20 cellular contexts compared by ENCODE assay signal in the genomic region with DNA sequence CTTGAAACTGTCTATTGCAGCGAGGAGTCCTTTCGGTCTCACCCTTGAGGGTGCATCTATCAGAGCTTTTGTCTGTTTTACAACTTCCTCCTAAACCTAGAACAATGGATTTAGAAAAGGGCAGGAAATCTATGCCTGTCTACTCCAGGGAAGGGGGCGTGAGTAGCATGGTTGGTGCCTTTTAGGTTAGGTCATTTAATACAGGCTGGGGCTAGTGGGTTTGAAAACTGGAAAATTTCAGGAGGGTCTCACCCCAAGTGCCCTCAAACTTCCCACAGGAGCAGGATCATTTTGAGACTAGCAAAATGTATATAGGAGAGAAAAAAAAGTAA. TPM values are rescaled to one million over a fixed set of nuclear protein-coding genes. Genes with fewer than 3 reads are reported as not detected.
A peak's percentile ranks its signal among the peaks of the same experiment; 100 is the strongest.
DNase-seq lines count a peak whose midpoint lies in the region; FAIRE-seq and TF ChIP-seq lines count a peak whose summit lies in the region.
"Had no signal": no experiment of that assay in that cellular context is flagged by ENCODE, and none has a peak within 500 bp of the region (broad histone marks: within the 10 kb centered on the region; RNA-seq: fewer than 3 reads in every experiment).

No MANE protein-coding gene starts in this region.

- H3K36me3 ChIP-seq in ES-I3 (ENCODE audit: insufficient read depth, low read length) (no peaks in the 10 kb centered on the region), H1 (ENCODE audit: control insufficient read depth in 2 of 4, insufficient read depth in 4 of 4, low read length in 3 of 4) (no peaks in the 10 kb centered on the region), osteoblast (ENCODE audit: insufficient read depth, low read length) (no peaks in the 10 kb centered on the region), sigmoid colon (no peaks in the 10 kb centered on the region)
- H3K36me3 ChIP-seq: upper lobe of left lung had no signal

- no peak overlapping the region for H3K18ac ChIP-seq in H1 (ENCODE audit: extremely low read depth, low read length)

- H2AK5ac ChIP-seq in H1 (ENCODE audit: low read depth, low read length): no peak overlapping the region

- H3K27me3 ChIP-seq in H1 (replicated peaks in 1 of 4; ENCODE audit: control insufficient read depth in 3 of 4, extremely low read depth in 1 of 4, insufficient read depth in 3 of 4, low read length in 3 of 4) (no peaks in the 10 kb centered on the region; a peak in 1 of 7 replicates), osteoblast (ENCODE audit: insufficient read depth, low read length) (no peaks in the 10 kb centered on the region), sigmoid colon (no peaks in the 10 kb centered on the region)
- H3K27me3 ChIP-seq: body of pancreas, upper lobe of left lung had no signal

- H3K4me2 ChIP-seq in H1 (ENCODE audit: insufficient read depth in 1 of 2, low read depth in 2 of 2, low read length in 2 of 2) (no peak overlapping the region), osteoblast (ENCODE audit: insufficient read depth, low read length) (peak overlapping the region; percentile 83)

- no peak overlapping the region for H2BK5ac ChIP-seq in H1 (ENCODE audit: low read depth, low read length)

- H4K5ac ChIP-seq in H1 (ENCODE audit: insufficient read length, low read depth, low read length): no peak overlapping the region

- POLR2A ChIA-PET in H1 (lab: Charles Lee; ENCODE audit: partially characterized antibody): no interaction called here

- TF ChIP-seq RAD21 in H1 (IDR thresholded peaks at IDR 0.05 in 1 of 2, conservative IDR thresholded peaks at IDR 0.05 in 1 of 2; ENCODE audit: low read depth in 2 of 2, low read length in 2 of 2): no peak

- H3K23ac ChIP-seq in H1 (ENCODE audit: insufficient read length): no peak overlapping the region

- TF ChIP-seq CTCF in H1 (IDR thresholded peaks at IDR 0.05; ENCODE audit: control extremely low read depth in 1 of 3, insufficient read depth in 1 of 3, low read depth in 1 of 3, low read length in 3 of 3) (no peak), osteoblast (IDR thresholded peaks at IDR 0.05; ENCODE audit: extremely low read depth, low read depth, low read length) (no peak), sigmoid colon (IDR thresholded peaks at IDR 0.05) (no peak)

- no peak for FAIRE-seq in H1 (lab: Jason Lieb, UNC)

- no peak for TF ChIP-seq EP300 in H1 (IDR thresholded peaks at IDR 0.05; ENCODE audit: borderline replicate concordance in 1 of 2, low read depth in 2 of 2, low read length in 2 of 2)
- no peak for TF ChIP-seq EP300 in sigmoid colon (IDR thresholded peaks at IDR 0.05)

- H3K56ac ChIP-seq in H1 (replicated peaks; ENCODE audit: insufficient read length, low read depth, low read length): no peak overlapping the region

- TF ChIP-seq POLR2A in H1 (IDR thresholded peaks at IDR 0.05; ENCODE audit: control extremely low read depth in 1 of 2, low read depth in 2 of 2, low read length in 2 of 2) (no peak), sigmoid colon (IDR thresholded peaks at IDR 0.05) (no peak)

- CTCF ChIA-PET in H1 (lab: Charles Lee; ENCODE audit: partially characterized antibody): interaction anchor here (0.5 to 1.9 kb wide), 4 partner anchors 19 to 302 kb away, joined by 3 to 4 read pairs (median 4); partner anchors contain the start of gene BMP6

- H3K14ac ChIP-seq in H1 (ENCODE audit: insufficient read length): no peak overlapping the region

- H3K79me1 ChIP-seq in H1 (ENCODE audit: low read depth, low read length): no peaks in the 10 kb centered on the region

- H3K4me1 ChIP-seq in ES-I3 (ENCODE audit: insufficient read depth, low read length): peaks cover 7% of the 10 kb centered on the region
- 0 out of 7 replicates have a peak, but pooled peaks cover 0 to 8% (median 0%) of the 10 kb centered on the region in 4 experiments for H3K4me1 ChIP-seq in H1 (replicated peaks in 1 of 4; ENCODE audit: control insufficient read depth in 3 of 4, insufficient read depth in 4 of 4, low read length in 3 of 4)
- H3K4me1 ChIP-seq in osteoblast (ENCODE audit: insufficient read depth, low read length): peaks cover 14% of the 10 kb centered on the region
- H3K4me1 ChIP-seq in sigmoid colon: no peaks in the 10 kb centered on the region
- H3K4me1 ChIP-seq: parathyroid adenoma had no signal

- no peak overlapping the region for H2BK15ac ChIP-seq in H1 (ENCODE audit: low read length)

- H3K27ac ChIP-seq in H1 (ENCODE audit: low read depth, low read length) (no peak overlapping the region), osteoblast (ENCODE audit: low read depth, low read length) (peak overlapping the region; percentile 80), sigmoid colon (no peak overlapping the region)
- H3K27ac ChIP-seq: body of pancreas, HL-60, parathyroid adenoma, upper lobe of left lung had no signal

- H3K79me2 ChIP-seq in H1 (ENCODE audit: control insufficient read depth in 1 of 2, insufficient read depth in 2 of 2, low read length in 2 of 2) (no peaks in the 10 kb centered on the region), osteoblast (ENCODE audit: insufficient read depth, low read length) (no peaks in the 10 kb centered on the region)
- H3K79me2 ChIP-seq: parathyroid adenoma had no signal

- WGBS in H1 (ENCODE audit: extremely low coverage in 1 of 2, insufficient coverage in 1 of 2, insufficient read length in 1 of 2, insufficient replicate concordance in 2 of 2, low coverage in 1 of 2, low lambda C conversion rate in 2 of 2, missing lambda C conversion rate in 1 of 2), 2 experiments: 86% methylated on average over 3 of the region's 3 CpGs; no CpG with 5 or more reads in 1 of the 2 experiments
- 9 to 59% methylated on average over 3 of the region's 3 CpGs for WGBS in sigmoid colon, 2 donors

- no peak overlapping the region for H2BK20ac ChIP-seq in H1 (ENCODE audit: low read length)

- no peaks in the 10 kb centered on the region for H3K9me3 ChIP-seq in ES-I3 (ENCODE audit: control insufficient read depth, insufficient read depth, low read length)
- no peaks in the 10 kb centered on the region for H3K9me3 ChIP-seq in H1 (ENCODE audit: insufficient read depth in 2 of 2, low read depth in 1 of 2, low read length in 1 of 2)
- H3K9me3 ChIP-seq in osteoblast (ENCODE audit: low read depth, low read length): no peaks in the 10 kb centered on the region
- H3K9me3 ChIP-seq in sigmoid colon: no peaks in the 10 kb centered on the region
- H3K9me3 ChIP-seq: body of pancreas, upper lobe of left lung had no signal

- no peak overlapping the region for H3K4ac ChIP-seq in H1 (replicated peaks; ENCODE audit: insufficient read length, low read depth, low read length)

- H4K20me1 ChIP-seq in H1 (replicated peaks in 1 of 2; ENCODE audit: control insufficient read depth in 1 of 2, insufficient read depth in 2 of 2, low read length in 2 of 2): no peaks in the 10 kb centered on the region
- no peaks in the 10 kb centered on the region for H4K20me1 ChIP-seq in osteoblast (ENCODE audit: insufficient read depth, low read length)

- H4K91ac ChIP-seq in H1 (replicated peaks; ENCODE audit: insufficient read length, low read length): no peak overlapping the region

- no peak overlapping the region for H2BK120ac ChIP-seq in H1 (replicated peaks; ENCODE audit: low read depth, low read length)

- peak; percentile 12 for DNase-seq in MV-4-11 (lab: John Stamatoyannopoulos, UW)
- DNase-seq in H1 (ENCODE audit: low read depth in 1 of 2, low spot score in 2 of 2): no peak
- DNase-seq in osteoblast (ENCODE audit: insufficient read length, low spot score, missing footprints): no peak
- no peak for DNase-seq in NCI-H226
- no peak for DNase-seq in dermis blood vessel endothelial cell
- DNase-seq in sigmoid colon: no peak
- DNase-seq in NCI-H128 (lab: John Stamatoyannopoulos, UW; ENCODE audit: unreplicated experiment): no peak
- DNase-seq: activated CD4-positive, alpha-beta T cell treated with anti-CD3 and anti-CD28 coated beads, Interleukin-2, amount 50 U/mL, for 1 hour; activated naive CD4-positive, alpha-beta T cell treated with anti-CD3 and anti-CD28 coated beads, Interleukin-2, amount 50 U/mL, for 16 hours; activated T-cell treated with anti-CD3 and anti-CD28 coated beads for 4 hours; body of pancreas; DND-41; Kasumi-1; NCI-H187 treated with DMSO at 0.1 percent for 48 hours; NCI-H446; stimulated activated naive CD4-positive, alpha-beta T cell treated with Interleukin-2 at 50 U/mL for 16 hours; upper lobe of left lung had no signal

- H2AFZ ChIP-seq in H1 (ENCODE audit: low read length) (peak overlapping the region; percentile 94), osteoblast (ENCODE audit: low read length) (peak overlapping the region; percentile 90)
- H2AFZ ChIP-seq: parathyroid adenoma had no signal

- no peaks in the 10 kb centered on the region; the same call in 1 of the 2 replicates for H3K23me2 ChIP-seq in H1 (ENCODE audit: low read depth, low read length)

- H3K9ac ChIP-seq in ES-I3 (ENCODE audit: low read depth, low read length) (peak overlapping the region; percentile 23; the same call in 1 of the 2 replicates), H1 (replicated peaks in 1 of 4; ENCODE audit: extremely low read depth in 1 of 4, low read depth in 3 of 4, low read length in 3 of 4) (no peak overlapping the region)
- H3K9ac ChIP-seq: parathyroid adenoma had no signal

- no peak overlapping the region for H4K8ac ChIP-seq in H1 (ENCODE audit: extremely low read depth, insufficient read depth, low read length)

- H3K4me3 ChIP-seq in H1 (ENCODE audit: extremely low read depth in 1 of 4, insufficient read depth in 2 of 4, low read depth in 3 of 4, low read length in 4 of 4) (no peak overlapping the region), osteoblast (ENCODE audit: insufficient read depth, low read length) (peak overlapping the region; percentile 67), sigmoid colon (no peak overlapping the region)
- H3K4me3 ChIP-seq: body of pancreas, upper lobe of left lung had no signal

- intact Hi-C loops in sigmoid colon (cut with DNase I): no loop called here

- H2BK12ac ChIP-seq in H1 (ENCODE audit: low read depth, low read length): no peak overlapping the region

TF ChIP-seq in H1, 55 proteins besides CTCF, POLR2A, EP300 and RAD21 (continues in another document):
- TF ChIP-seq CEBPB (IDR thresholded peaks at IDR 0.05; ENCODE audit: low read depth, low read length) (no peak), CHD1 (IDR thresholded peaks at IDR 0.05; ENCODE audit: low read depth, low read length) (no peak), TAF1 (IDR thresholded peaks at IDR 0.05; ENCODE audit: low read depth, low read length) (no peak)

RNA-seq across cellular contexts. Expression of gene BMP6, which starts 33.5 kb away (rescaled TPM):
- total RNA-seq in H1 (2021; fragmentation: NEBNext Ultra II Directional; extraction: Animal tissue kit (Norgen Biotek cat#: 25700)): 1.8 and 2.1 TPM in 2 replicates
- 2.0 and 2.2 TPM in 2 replicates for polyA plus RNA-seq in H1 (2011; rRNA removed)
- 2.5 TPM for polyA plus RNA-seq in H1 (2011; cell fraction: cytosol; rRNA removed)
- polyA plus RNA-seq in H1 (2011; cell fraction: nucleus; rRNA removed): 2.3 TPM
- 1.5 to 1.8 TPM (median 1.8 TPM) in 4 replicates for polyA plus RNA-seq in H1 (2012, experiment 1 of 2)
- polyA plus RNA-seq in H1 (2012, experiment 2 of 2): 0.60 TPM
- polyA plus RNA-seq in H1 (2013, experiment 1 of 2): 1.2 TPM
- 1.3 TPM for polyA plus RNA-seq in H1 (2013, experiment 2 of 2)
- polyA minus RNA-seq in H1 (2011; rRNA and poly(A)+ RNA removed): 3.3 and 4.3 TPM in 2 replicates
- polyA minus RNA-seq in H1 (2011; cell fraction: cytosol; rRNA and poly(A)+ RNA removed): 3.7 TPM
- polyA minus RNA-seq in H1 (2011; cell fraction: nucleus; rRNA and poly(A)+ RNA removed): 3.7 TPM
- total RNA-seq in osteoblast: 0.59 and 0.72 TPM in 2 replicates
- total RNA-seq in dermis blood vessel endothelial cell: 234 TPM in 2 replicates
- total RNA-seq in sigmoid colon: 1 to 10 TPM; 1.5 to 5.3 (median 2.5) TPM
- under 1 TPM in 1 of 3 donors, not detected in 2; 0.64 TPM for polyA plus RNA-seq in sigmoid colon

Comparison
In these comparisons a context has a peak if more than half of its experiments do, and no peak if none do; other contexts are left out.
1. RNA of gene BMP6, which starts 33.5 kb away (total RNA-seq): 234 TPM in dermis blood vessel endothelial cell; 1.5 to 5.3 TPM in sigmoid colon, 1.8 to 2.1 TPM in H1 and 0.59 to 0.72 TPM in osteoblast; every median in the first group is over 10 times any median in the second.